ENCODE assay signal across 12 cellular contexts in genomic region chr2:62099523-62100175, GRCh38.
DNase-seq lines count a peak whose midpoint lies in the region; ATAC-seq and TF ChIP-seq lines count a peak whose summit lies in the region.
"Had no signal": no experiment of that assay in that cellular context is flagged by ENCODE, and none has a peak within 500 bp of the region (broad histone marks: within the 10 kb centered on the region; RNA-seq: fewer than 3 reads in every experiment).

No MANE protein-coding gene starts in this region.

- no peaks in the 10 kb centered on the region for H3K9me3 ChIP-seq in endodermal cell (ENCODE audit: control insufficient read depth, low read length)
- H3K9me3 ChIP-seq in stomach: no peaks in the 10 kb centered on the region

- intact Hi-C loops in stomach (cut with DNase I; ENCODE audit: low total_unique reads): no loop called here

- no peaks in the 10 kb centered on the region for H3K36me3 Mint-ChIP-seq in endodermal cell (ENCODE audit: low read depth)

- H3K27me3 Mint-ChIP-seq in endodermal cell (ENCODE audit: insufficient read depth): no peaks in the 10 kb centered on the region

- TF ChIP-seq EP300 in stomach (IDR thresholded peaks at IDR 0.05): no peak

- H3K9me3 Mint-ChIP-seq in endodermal cell: no peaks in the 10 kb centered on the region

- DNase-seq in endodermal cell (no peak), NCI-H2171 (lab: John Stamatoyannopoulos, UW) (no peak), NCI-H2196 (lab: John Stamatoyannopoulos, UW; ENCODE audit: unreplicated experiment) (no peak), NCI-H2107 treated with DMSO at 0.1 percent for 48 hours (lab: John Stamatoyannopoulos, UW; ENCODE audit: unreplicated experiment) (no peak), stomach (no peak)
- DNase-seq: activated naive CD4-positive, alpha-beta T cell; DND-41; NCI-H524 treated with DMSO at 0.1 percent for 48 hours; stimulated activated naive CD8-positive, alpha-beta T cell treated with anti-CD3 and anti-CD28 coated beads, Interleukin-15, Interleukin-2, amounts not matched to agents 100 U/mL and 50 U/mL, for 24 hours had no signal

- no peak overlapping the region for H3K4me3 Mint-ChIP-seq in endodermal cell

- H3K36me3 ChIP-seq in endodermal cell (ENCODE audit: control insufficient read depth, insufficient read depth, low read length): no peaks in the 10 kb centered on the region
- H3K36me3 ChIP-seq in stomach: no peaks in the 10 kb centered on the region

- ATAC-seq in GM18861 (IDR thresholded peaks at IDR 0.05; ENCODE audit: unreplicated experiment) (peak; percentile 86), GM21529 (IDR thresholded peaks at IDR 0.05; ENCODE audit: unreplicated experiment) (peak; percentile 91), HG03196 (IDR thresholded peaks at IDR 0.05; ENCODE audit: unreplicated experiment) (peak; percentile 90)
- ATAC-seq: stimulated activated naive CD8-positive, alpha-beta T cell treated with anti-CD3 and anti-CD28 coated beads, Interleukin-15, Interleukin-2, amounts not matched to agents 100 U/mL and 50 U/mL, for 24 hours had no signal

- no peak for TF ChIP-seq POLR2A in stomach (IDR thresholded peaks at IDR 0.05)

- H3K27ac ChIP-seq in endodermal cell (ENCODE audit: low read depth, low read length) (no peak overlapping the region), stomach (no peak overlapping the region)

- no peaks in the 10 kb centered on the region for H3K27me3 ChIP-seq in endodermal cell (ENCODE audit: control insufficient read depth, insufficient read depth, low read length, poor library complexity, severe bottlenecking)
- H3K27me3 ChIP-seq in stomach: no peaks in the 10 kb centered on the region

- H3K27ac Mint-ChIP-seq in endodermal cell: no peak overlapping the region

- no peak overlapping the region for H3K9ac ChIP-seq in endodermal cell (ENCODE audit: extremely low read depth, low read length, poor library complexity, severe bottlenecking)

- peaks cover 38% of the 10 kb centered on the region for H3K4me1 Mint-ChIP-seq in endodermal cell

- H3K4me1 ChIP-seq in endodermal cell (ENCODE audit: control insufficient read depth, insufficient read depth, low read length) (peaks cover 3% of the 10 kb centered on the region), stomach (no peaks in the 10 kb centered on the region)

- no peak for TF ChIP-seq CTCF in endodermal cell (conservative IDR thresholded peaks at IDR 0.05)
- TF ChIP-seq CTCF in stomach (IDR thresholded peaks at IDR 0.05): no peak

- H3K4me3 ChIP-seq in endodermal cell (ENCODE audit: low read length) (peak overlapping the region; percentile 15), stomach (no peak overlapping the region)

- WGBS in endodermal cell (ENCODE audit: insufficient coverage in 1 of 2, insufficient read length in 1 of 2), 2 experiments: 92% methylated on average over 5 to 10 of the region's 10 CpGs
- 84 to 92% (median 87%) methylated on average over 10 of the region's 10 CpGs for WGBS in stomach, 5 donors
